10 cellular contexts compared by ENCODE assay signal in genomic region chr16:48576927-48577326, GRCh38. TPM values are rescaled to one million over a fixed set of nuclear protein-coding genes. Genes with fewer than 3 reads are reported as not detected.
A peak's percentile ranks its signal among the peaks of the same experiment; 100 is the strongest.
DNase-seq lines count a peak whose midpoint lies in the region; ATAC-seq, FAIRE-seq and TF ChIP-seq lines count a peak whose summit lies in the region.
"Had no signal": no experiment of that assay in that cellular context is flagged by ENCODE, and none has a peak within 500 bp of the region (broad histone marks: within the 10 kb centered on the region; RNA-seq: fewer than 3 reads in every experiment).

No MANE protein-coding gene starts in this region.

- no peak for DNase-seq in activated CD4-positive, CD25-positive, alpha-beta regulatory T cell (lab: John Stamatoyannopoulos, UW)
- DNase-seq in NOMO-1 treated with DMSO at 0.1 percent for 48 hours (lab: John Stamatoyannopoulos, UW; ENCODE audit: unreplicated experiment) (peak; percentile 71), GM12878 (ENCODE audit: low read depth, low spot score) (no peak), DMS 273 treated with DMSO at 0.1 percent for 48 hours (lab: John Stamatoyannopoulos, UW) (no peak), adrenal gland (no peak)
- no peak for DNase-seq in natural killer cell treated with Interleukin-12 subunit alpha and Interleukin-12 subunit beta and Interleukin-15 and Interleukin-18, amount 100 ng/mL, for 72 hours (ENCODE audit: low spot score)
- DNase-seq: NCI-H774, uterus had no signal

- peaks cover 0 to 1% of the 10 kb centered on the region in 2 experiments; a peak in 1 of 4 replicates for H3K36me3 ChIP-seq in GM12878 (ENCODE audit: control insufficient read depth in 2 of 2, insufficient read depth in 2 of 2, low read length in 1 of 2)
- no peaks in the 10 kb centered on the region for H3K36me3 ChIP-seq in adrenal gland (replicated peaks in 1 of 2)
- H3K36me3 ChIP-seq: uterus had no signal

- no peaks in the 10 kb centered on the region for H4K20me1 ChIP-seq in GM12878 (ENCODE audit: control insufficient read depth, insufficient read depth)

- FAIRE-seq in GM12878 (lab: Jason Lieb, UNC) = no peak

- H3K79me2 ChIP-seq in GM12878 (ENCODE audit: control insufficient read depth, insufficient read depth, low read length) = peaks cover 46% of the 10 kb centered on the region

- H3K36me3 Mint-ChIP-seq in natural killer cell treated with Interleukin-12 subunit alpha and Interleukin-12 subunit beta and Interleukin-15 and Interleukin-18, amount 100 ng/mL, for 72 hours = peaks cover 42% of the 10 kb centered on the region

- no peak for TF ChIP-seq RAD21 in GM12878 (IDR thresholded peaks at IDR 0.05; ENCODE audit: insufficient read depth, low read depth, low read length)

- TF ChIP-seq EP300 in GM12878 (IDR thresholded peaks at IDR 0.05; ENCODE audit: borderline replicate concordance in 1 of 2, control insufficient read depth in 1 of 2, low read depth in 2 of 2, low read length in 2 of 2) = no peak

- H3K4me3 ChIP-seq in GM12878 (no peak overlapping the region), adrenal gland (no peak overlapping the region)
- H3K4me3 ChIP-seq: uterus had no signal

- no peaks in the 10 kb centered on the region for H3K27me3 Mint-ChIP-seq in natural killer cell treated with Interleukin-12 subunit alpha and Interleukin-12 subunit beta and Interleukin-15 and Interleukin-18, amount 100 ng/mL, for 72 hours

- SMC1A ChIA-PET in GM12878 (lab: Charles Lee; ENCODE audit: uncharacterized antibody, unreplicated experiment) = no interaction called here

- no TSS peak for BruUV-seq in GM12878 (replicated peaks; lab: Mats Ljungman, UMichigan)

- peaks cover 59% of the 10 kb centered on the region in 2 donors for H3K4me1 Mint-ChIP-seq in natural killer cell treated with Interleukin-12 subunit alpha and Interleukin-12 subunit beta and Interleukin-15 and Interleukin-18, amount 100 ng/mL, for 72 hours (ENCODE audit: low read depth in 2 of 2)

- RAD21 ChIA-PET in GM12878 (lab: Charles Lee; ENCODE audit: unreplicated experiment) = no interaction called here

- POLR2A ChIA-PET in GM12878 (lab: Charles Lee) = no interaction called here

- ATAC-seq in activated CD4-positive, CD25-positive, alpha-beta regulatory T cell treated with anti-CD3 and anti-CD28 coated beads, Interleukin-2, amount 50 U/mL, for 24 hours = peak; percentile 88 to 96
- peak; percentile 56 for ATAC-seq in GM12878
- ATAC-seq in natural killer cell treated with Interleukin-12 subunit alpha and Interleukin-12 subunit beta and Interleukin-15 and Interleukin-18, amount 100 ng/mL, for 72 hours = peak; percentile 71 to 77
- no peak for ATAC-seq in GM21825 (IDR thresholded peaks at IDR 0.05; ENCODE audit: unreplicated experiment)

- H3K4me1 ChIP-seq in GM12878 (ENCODE audit: control insufficient read depth, insufficient read depth, low read length) = no peaks in the 10 kb centered on the region
- peaks cover 15 to 25% of the 10 kb centered on the region in 2 donors for H3K4me1 ChIP-seq in adrenal gland (replicated peaks in 1 of 2)
- H3K4me1 ChIP-seq: uterus had no signal

- no peak for TF ChIP-seq CTCF in GM12878 (IDR thresholded peaks at IDR 0.05 in 2 of 3, conservative IDR thresholded peaks at IDR 0.05 in 1 of 3; ENCODE audit: control insufficient read depth in 2 of 3, extremely low read depth in 1 of 3, insufficient read depth in 1 of 3, low read depth in 3 of 3, low read length in 3 of 3)
- TF ChIP-seq CTCF in adrenal gland (IDR thresholded peaks at IDR 0.05) = no peak

- CTCF ChIA-PET in GM12878 (lab: Yijun Ruan, JAX) = no interaction called here

- intact Hi-C loops in GM12878 (cut with micrococcal nuclease; ENCODE audit: unreplicated experiment) (no loop called here), adrenal gland (cut with DNase I) (no loop called here)

- in situ Hi-C loops in GM12878 (cut with MboI) = no loop called here

- H3K9me3 ChIP-seq in GM12878 (replicated peaks; ENCODE audit: control insufficient read depth, insufficient read depth, low read length) (peaks cover 3% of the 10 kb centered on the region; the same call in 2 of the 3 replicates), adrenal gland (replicated peaks in 1 of 3) (peaks cover 0 to 23% (median 5%) of the 10 kb centered on the region in 3 donors)

- no peak overlapping the region for H3K27ac ChIP-seq in GM12878 (ENCODE audit: control insufficient read depth, insufficient read depth)
- H3K27ac ChIP-seq in adrenal gland = no peak overlapping the region
- H3K27ac ChIP-seq: uterus had no signal

- peaks cover 5% of the 10 kb centered on the region for H3K9me3 Mint-ChIP-seq in natural killer cell treated with Interleukin-12 subunit alpha and Interleukin-12 subunit beta and Interleukin-15 and Interleukin-18, amount 100 ng/mL, for 72 hours

- H3K27ac Mint-ChIP-seq in natural killer cell treated with Interleukin-12 subunit alpha and Interleukin-12 subunit beta and Interleukin-15 and Interleukin-18, amount 100 ng/mL, for 72 hours = peak overlapping the region; percentile 58 to 61

- peak overlapping the region; percentile 47 for H3K4me3 Mint-ChIP-seq in natural killer cell treated with Interleukin-12 subunit alpha and Interleukin-12 subunit beta and Interleukin-15 and Interleukin-18, amount 100 ng/mL, for 72 hours

- H2AFZ ChIP-seq in GM12878 (ENCODE audit: control insufficient read depth, low read depth, low read length) = no peak overlapping the region

- H3K9ac ChIP-seq in GM12878 (ENCODE audit: control insufficient read depth, insufficient read depth, low read length) = no peak overlapping the region

- H3K27me3 ChIP-seq in GM12878 (replicated peaks in 1 of 2; ENCODE audit: control insufficient read depth in 2 of 2, insufficient read depth in 2 of 2, low read length in 1 of 2) = no peaks in the 10 kb centered on the region
- no peaks in the 10 kb centered on the region for H3K27me3 ChIP-seq in adrenal gland
- H3K27me3 ChIP-seq: uterus had no signal

- H3K4me2 ChIP-seq in GM12878 (ENCODE audit: control insufficient read depth, insufficient read depth) = no peak overlapping the region

- no peak for TF ChIP-seq POLR2A in GM12878 (IDR thresholded peaks at IDR 0.05; ENCODE audit: low read depth, low read length)
- TF ChIP-seq POLR2A in adrenal gland (IDR thresholded peaks at IDR 0.05) = no peak

TF ChIP-seq in GM12878, 131 proteins besides CTCF, POLR2A, EP300 and RAD21:
- TF ChIP-seq FOXM1 (IDR thresholded peaks at IDR 0.05; ENCODE audit: low read depth, low read length) = no peak
- no peak for TF ChIP-seq RAD51 (IDR thresholded peaks at IDR 0.05)

RNA-seq across cellular contexts. Expression of gene N4BP1, which starts 33.1 kb away (rescaled TPM):
- total RNA-seq in GM12878 (2013; cell fraction: nucleolus; rRNA removed) = 72.5 and 73.2 TPM in 2 replicates
- total RNA-seq in GM12878 (2014; rRNA removed) = 17.9 and 19.9 TPM in 2 replicates
- 28.6 and 29.5 TPM in 2 replicates for total RNA-seq in GM12878 (2014; rRNA removed; fragmentation: Illumina TruSeq; extraction: Trizol)
- total RNA-seq in GM12878 (2021) = 26.7 and 30.6 TPM in 2 replicates
- polyA plus RNA-seq in GM12878 (2011; ENCODE audit: low read depth) = 26.4 TPM
- 32.6 and 46.6 TPM in 2 replicates for polyA plus RNA-seq in GM12878 (2011; rRNA removed)
- 11.7 and 14.2 TPM in 2 replicates for polyA plus RNA-seq in GM12878 (2011; cell fraction: cytosol; rRNA removed)
- polyA plus RNA-seq in GM12878 (2011; cell fraction: nucleus; rRNA removed) = 18.0 and 18.2 TPM in 2 replicates
- polyA plus RNA-seq in GM12878 (2012) = 15.9 and 21.5 TPM in 2 replicates
- 28.0 and 31.6 TPM in 2 replicates for polyA plus RNA-seq in GM12878 (2014; fragmentation: Illumina TruSeq; extraction: Trizol)
- 1 to 10 TPM; 2.5 to 3.2 TPM for polyA plus RNA-seq in GM12878 (2014; fragmentation: Nextera tagmentation; extraction: Ambion mirVana)
- polyA plus RNA-seq in GM12878 (2014; rRNA removed) = 11.1 and 12.6 TPM in 2 replicates
- 10 to 100 TPM in 1 of 2 experiments, 1 to 10 TPM in 1; 4.7 to 14.3 TPM for polyA plus RNA-seq in GM12878 (2016; fragmentation: Nextera tagmentation; extraction: Ambion mirVana)
- 27.6 and 28.2 TPM in 2 replicates for polyA minus RNA-seq in GM12878 (2011; rRNA and poly(A)+ RNA removed)
- polyA minus RNA-seq in GM12878 (2011; cell fraction: cytosol; rRNA and poly(A)+ RNA removed) = 14.1 and 20.3 TPM in 2 replicates
- polyA minus RNA-seq in GM12878 (2011; cell fraction: nucleus; rRNA and poly(A)+ RNA removed) = 14.9 and 23.7 TPM in 2 replicates
- 100 to 1,000 TPM in 1 of 2 donors, 10 to 100 TPM in 1; 66.3 to 138 TPM for total RNA-seq in natural killer cell treated with Interleukin-12 subunit alpha and Interleukin-12 subunit beta and Interleukin-15 and Interleukin-18, amount 100 ng/mL, for 72 hours
- total RNA-seq in adrenal gland = 10 to 100 TPM; 12.4 to 37.1 (median 22.8) TPM
- polyA plus RNA-seq in adrenal gland = 10 to 100 TPM in 2 of 3 donors, 1 to 10 TPM in 1; 8.5 to 18.5 (median 15.0) TPM
